ENCODE assay signal across 8 cellular contexts in the genomic region with DNA sequence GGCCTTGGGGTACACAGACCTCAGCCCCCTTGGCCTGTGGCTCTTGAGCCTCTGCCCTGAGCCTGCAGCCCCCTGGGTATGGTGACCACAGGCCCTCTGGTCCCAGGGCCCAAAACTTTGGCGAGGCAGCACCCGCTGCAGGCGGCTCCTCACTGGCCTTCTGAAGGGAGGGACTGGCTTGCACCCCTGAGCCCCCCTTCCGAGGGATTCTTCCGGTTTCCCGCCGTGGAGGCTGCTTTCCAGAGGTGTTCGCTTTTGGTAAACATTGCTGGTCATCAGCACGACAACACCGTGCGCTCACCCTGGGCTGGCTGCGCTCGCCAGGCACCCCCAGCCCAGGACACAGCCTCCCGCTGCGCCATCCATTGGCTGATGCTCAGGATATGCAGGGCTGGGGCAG.
"Had no signal": no experiment of that assay in that cellular context is flagged by ENCODE, and none has a peak within 500 bp of the region (broad histone marks: within the 10 kb centered on the region; RNA-seq: fewer than 3 reads in every experiment).

No MANE protein-coding gene starts in this region.

- H3K27me3 Mint-ChIP-seq: activated naive CD8-positive, alpha-beta T cell treated with anti-CD3 and anti-CD28 coated beads, Interleukin-2, amount 10 ng/mL, durations not matched to agents 7 days and 5 days; dendritic cell treated with granulocyte-macrophage colony-stimulating factor and Interleukin-4, amounts not matched to agents 40 ng/mL and 50 ng/mL, for 4 days had no signal

- H3K4me1 Mint-ChIP-seq: neural crest cell had no signal

- H3K27ac ChIP-seq: tibial artery, uterus had no signal

- H3K9me3 Mint-ChIP-seq: activated naive CD8-positive, alpha-beta T cell treated with anti-CD3 and anti-CD28 coated beads, Interleukin-2, amount 10 ng/mL, durations not matched to agents 7 days and 5 days; dendritic cell treated with granulocyte-macrophage colony-stimulating factor and Interleukin-4, amounts not matched to agents 40 ng/mL and 50 ng/mL, for 4 days; neural crest cell had no signal

- H3K36me3 Mint-ChIP-seq: activated naive CD8-positive, alpha-beta T cell treated with anti-CD3 and anti-CD28 coated beads, Interleukin-2, amount 10 ng/mL, durations not matched to agents 7 days and 5 days had no signal

- H3K4me1 ChIP-seq: uterus had no signal

- H3K4me3 Mint-ChIP-seq: activated naive CD8-positive, alpha-beta T cell treated with anti-CD3 and anti-CD28 coated beads, Interleukin-2, amount 10 ng/mL, durations not matched to agents 7 days and 5 days; dendritic cell treated with granulocyte-macrophage colony-stimulating factor and Interleukin-4, amounts not matched to agents 40 ng/mL and 50 ng/mL, for 4 days; neural crest cell had no signal

- H3K27me3 ChIP-seq: tibial artery, uterus had no signal

- H3K27ac Mint-ChIP-seq: activated naive CD8-positive, alpha-beta T cell treated with anti-CD3 and anti-CD28 coated beads, Interleukin-2, amount 10 ng/mL, durations not matched to agents 7 days and 5 days; dendritic cell treated with granulocyte-macrophage colony-stimulating factor and Interleukin-4, amounts not matched to agents 40 ng/mL and 50 ng/mL, for 4 days had no signal

- H3K9me3 ChIP-seq: tibial artery, uterus had no signal

- DNase-seq: activated gamma-delta T cell; activated naive CD8-positive, alpha-beta T cell treated with anti-CD3 and anti-CD28 coated beads, Interleukin-2, amount 10 ng/mL, durations not matched to agents 7 days and 5 days; aorta; tibial artery; uterus had no signal

- H3K4me3 ChIP-seq: tibial artery, uterus had no signal

- H3K36me3 ChIP-seq: uterus had no signal

- FAIRE-seq: islet of Langerhans had no signal
